In genomic region chr3:148158210-148158609, GRCh38 we compare ENCODE assay signal across 13 cellular contexts.
DNase-seq lines count a peak whose midpoint lies in the region; ATAC-seq and TF ChIP-seq lines count a peak whose summit lies in the region.
"Had no signal": no experiment of that assay in that cellular context is flagged by ENCODE, and none has a peak within 500 bp of the region (broad histone marks: within the 10 kb centered on the region; RNA-seq: fewer than 3 reads in every experiment).

No MANE protein-coding gene starts in this region.

- TF ChIP-seq CTCF in RWPE2 (IDR thresholded peaks at IDR 0.05; ENCODE audit: poor library complexity, severe bottlenecking) (no peak), fibroblast of the aortic adventitia (IDR thresholded peaks at IDR 0.05; ENCODE audit: insufficient read depth, low read length) (no peak), omental fat pad (IDR thresholded peaks at IDR 0.05) (no peak)

- no peaks in the 10 kb centered on the region for H3K9me3 Mint-ChIP-seq in activated T-cell treated with anti-CD3 and anti-CD28 coated beads, Interleukin-2, amount 50 U/mL, for 72 hours
- no peaks in the 10 kb centered on the region for H3K9me3 Mint-ChIP-seq in activated T-helper 1 cell treated with anti-CD3 and anti-CD28 coated beads, Interleukin-12 subunit alpha, Interleukin-12 subunit beta, Interleukin-2, Interleukin-4 antibody, amounts not matched to agents 30 ng/mL and 10 ng/mL and 1 ng/mL, durations not matched to agents 14 hours and 24 hours and 36 hours
- H3K9me3 Mint-ChIP-seq: IgD-negative memory B cell had no signal

- intact Hi-C loops in activated T-helper 1 cell treated with anti-CD3 and anti-CD28 coated beads, Interleukin-12 subunit alpha, Interleukin-12 subunit beta, Interleukin-2, Interleukin-4 antibody, amounts not matched to agents 30 ng/mL and 10 ng/mL and 1 ng/mL, durations not matched to agents 14 hours and 24 hours and 36 hours (cut with micrococcal nuclease) = no loop called here

- H3K27me3 Mint-ChIP-seq in activated T-cell treated with anti-CD3 and anti-CD28 coated beads, Interleukin-2, amount 50 U/mL, for 72 hours (ENCODE audit: low read depth) = no peaks in the 10 kb centered on the region
- no peaks in the 10 kb centered on the region for H3K27me3 Mint-ChIP-seq in activated T-helper 1 cell treated with anti-CD3 and anti-CD28 coated beads, Interleukin-12 subunit alpha, Interleukin-12 subunit beta, Interleukin-2, Interleukin-4 antibody, amounts not matched to agents 30 ng/mL and 10 ng/mL and 1 ng/mL, durations not matched to agents 14 hours and 24 hours and 36 hours (ENCODE audit: insufficient read depth)
- H3K27me3 Mint-ChIP-seq: IgD-negative memory B cell had no signal

- H3K36me3 Mint-ChIP-seq in activated T-cell treated with anti-CD3 and anti-CD28 coated beads, Interleukin-2, amount 50 U/mL, for 72 hours (ENCODE audit: insufficient read depth in 2 of 2) = no peaks in the 10 kb centered on the region
- H3K36me3 Mint-ChIP-seq in activated T-helper 1 cell treated with anti-CD3 and anti-CD28 coated beads, Interleukin-12 subunit alpha, Interleukin-12 subunit beta, Interleukin-2, Interleukin-4 antibody, amounts not matched to agents 30 ng/mL and 10 ng/mL and 1 ng/mL, durations not matched to agents 14 hours and 24 hours and 36 hours (ENCODE audit: low read depth) = no peaks in the 10 kb centered on the region
- H3K36me3 Mint-ChIP-seq: brain, IgD-negative memory B cell had no signal

- DNase-seq in H4 (ENCODE audit: low spot score) (peak; percentile 81), RWPE2 (ENCODE audit: low spot score) (no peak), fibroblast of the aortic adventitia (ENCODE audit: low read depth) (peak; percentile 93), skeletal muscle cell (ENCODE audit: low read depth) (peak; percentile 48), omental fat pad (ENCODE audit: low spot score) (no peak), NCI-H748 (lab: John Stamatoyannopoulos, UW; ENCODE audit: unreplicated experiment) (no peak)
- DNase-seq in activated T-cell treated with anti-CD3 and anti-CD28 coated beads, Interleukin-2, amount 50 U/mL, for 72 hours = no peak
- no peak for DNase-seq in activated T-helper 1 cell treated with anti-CD3 and anti-CD28 coated beads, Interleukin-12 subunit alpha, Interleukin-12 subunit beta, Interleukin-2, Interleukin-4 antibody, amounts not matched to agents 30 ng/mL and 10 ng/mL and 1 ng/mL, durations not matched to agents 14 hours and 24 hours and 36 hours (ENCODE audit: low spot score)
- DNase-seq: NCI-H2227 treated with DMSO at 0.1 percent for 48 hours, SW 1271 had no signal

- ATAC-seq in RWPE2 (ENCODE audit: low read depth) (peak; percentile 93), omental fat pad (ENCODE audit: low FRiP score) (no peak)
- no peak for ATAC-seq in activated T-cell treated with anti-CD3 and anti-CD28 coated beads, Interleukin-2, amount 50 U/mL, for 72 hours (replicated peaks in 1 of 2)
- ATAC-seq: heart right ventricle had no signal

- H3K9me3 ChIP-seq in RWPE2 (ENCODE audit: severe bottlenecking) = peaks cover 2% of the 10 kb centered on the region
- H3K9me3 ChIP-seq: heart right ventricle had no signal

- H3K36me3 ChIP-seq in RWPE2 (ENCODE audit: low read depth) = no peaks in the 10 kb centered on the region
- H3K36me3 ChIP-seq: heart right ventricle had no signal

- H3K4me3 ChIP-seq in RWPE2 (ENCODE audit: severe bottlenecking) (no peak overlapping the region), fibroblast of the aortic adventitia (ENCODE audit: low read depth, low read length) (no peak overlapping the region), skeletal muscle cell (ENCODE audit: low read depth, low read length) (no peak overlapping the region)
- H3K4me3 ChIP-seq: heart right ventricle had no signal

- H3K27me3 ChIP-seq in RWPE2 (ENCODE audit: insufficient read depth, poor library complexity, severe bottlenecking) = no peaks in the 10 kb centered on the region
- H3K27me3 ChIP-seq: heart right ventricle had no signal

- no peak overlapping the region for H3K4me3 Mint-ChIP-seq in activated T-cell treated with anti-CD3 and anti-CD28 coated beads, Interleukin-2, amount 50 U/mL, for 72 hours
- H3K4me3 Mint-ChIP-seq in activated T-helper 1 cell treated with anti-CD3 and anti-CD28 coated beads, Interleukin-12 subunit alpha, Interleukin-12 subunit beta, Interleukin-2, Interleukin-4 antibody, amounts not matched to agents 30 ng/mL and 10 ng/mL and 1 ng/mL, durations not matched to agents 14 hours and 24 hours and 36 hours = no peak overlapping the region
- H3K4me3 Mint-ChIP-seq: brain, IgD-negative memory B cell had no signal

- no peak overlapping the region for H3K27ac ChIP-seq in RWPE2 (ENCODE audit: poor library complexity, severe bottlenecking)
- H3K27ac ChIP-seq: heart right ventricle had no signal

- H3K4me1 Mint-ChIP-seq in activated T-cell treated with anti-CD3 and anti-CD28 coated beads, Interleukin-2, amount 50 U/mL, for 72 hours (ENCODE audit: low read depth) = no peaks in the 10 kb centered on the region
- H3K4me1 Mint-ChIP-seq in activated T-helper 1 cell treated with anti-CD3 and anti-CD28 coated beads, Interleukin-12 subunit alpha, Interleukin-12 subunit beta, Interleukin-2, Interleukin-4 antibody, amounts not matched to agents 30 ng/mL and 10 ng/mL and 1 ng/mL, durations not matched to agents 14 hours and 24 hours and 36 hours (ENCODE audit: low read depth) = no peaks in the 10 kb centered on the region
- H3K4me1 Mint-ChIP-seq: IgD-negative memory B cell had no signal

- H3K27ac Mint-ChIP-seq in activated T-cell treated with anti-CD3 and anti-CD28 coated beads, Interleukin-2, amount 50 U/mL, for 72 hours = no peak overlapping the region
- H3K27ac Mint-ChIP-seq in activated T-helper 1 cell treated with anti-CD3 and anti-CD28 coated beads, Interleukin-12 subunit alpha, Interleukin-12 subunit beta, Interleukin-2, Interleukin-4 antibody, amounts not matched to agents 30 ng/mL and 10 ng/mL and 1 ng/mL, durations not matched to agents 14 hours and 24 hours and 36 hours = no peak overlapping the region
- H3K27ac Mint-ChIP-seq: brain, IgD-negative memory B cell had no signal

- peaks cover 5% of the 10 kb centered on the region for H3K4me1 ChIP-seq in RWPE2 (ENCODE audit: insufficient read depth, poor library complexity, severe bottlenecking)
- H3K4me1 ChIP-seq: heart right ventricle had no signal

Comparison
In these comparisons a context has a peak if more than half of its experiments do, and no peak if none do; other contexts are left out.
1. DNase-seq: peak in H4 (single experiment), fibroblast of the aortic adventitia (single experiment) and skeletal muscle cell (single experiment); none in RWPE2 (single experiment), activated T-cell treated with anti-CD3 and anti-CD28 coated beads, Interleukin-2, amount 50 U/mL, for 72 hours (0 of 2), omental fat pad (single experiment), NCI-H748 (single experiment) and activated T-helper 1 cell treated with anti-CD3 and anti-CD28 coated beads, Interleukin-12 subunit alpha, Interleukin-12 subunit beta, Interleukin-2, Interleukin-4 antibody, amounts not matched to agents 30 ng/mL and 10 ng/mL and 1 ng/mL, durations not matched to agents 14 hours and 24 hours and 36 hours (single experiment).